ENCODE assay signal across 27 cellular contexts in genomic region chrX:149516604-149517003, GRCh38. TPM values are rescaled to one million over a fixed set of nuclear protein-coding genes. Genes with fewer than 3 reads are reported as not detected.
DNase-seq lines count a peak whose midpoint lies in the region; ATAC-seq and TF ChIP-seq lines count a peak whose summit lies in the region.
"Had no signal": no experiment of that assay in that cellular context is flagged by ENCODE, and none has a peak within 500 bp of the region (broad histone marks: within the 10 kb centered on the region; RNA-seq: fewer than 3 reads in every experiment).

No MANE protein-coding gene starts in this region.

- no peaks in the 10 kb centered on the region for H3K9me2 ChIP-seq in hepatocyte (replicated peaks; ENCODE audit: insufficient read depth)

- H3K4me1 Mint-ChIP-seq in natural killer cell, result peaks cover 64 to 74% of the 10 kb centered on the region in 2 donors
- H3K4me1 Mint-ChIP-seq in natural killer cell treated with Interleukin-12 subunit alpha and Interleukin-12 subunit beta and Interleukin-15 and Interleukin-18, amount 100 ng/mL, for 72 hours (ENCODE audit: low read depth in 2 of 2), result peaks cover 47 to 76% of the 10 kb centered on the region in 2 donors
- H3K4me1 Mint-ChIP-seq in activated CD8-positive, alpha-beta T cell treated with anti-CD3 and anti-CD28 coated beads, Interleukin-2, amount 10 ng/mL, durations not matched to agents 7 days and 5 days (ENCODE audit: low read depth), result peaks cover 79% of the 10 kb centered on the region
- peaks cover 36 to 60% of the 10 kb centered on the region in 2 donors for H3K4me1 Mint-ChIP-seq in effector memory CD8-positive, alpha-beta T cell (ENCODE audit: low read depth in 2 of 2)
- peaks cover 19% of the 10 kb centered on the region for H3K4me1 Mint-ChIP-seq in endodermal cell

- no peaks in the 10 kb centered on the region for H3K9me3 ChIP-seq in endodermal cell (ENCODE audit: control insufficient read depth, low read length)
- peaks cover 7% of the 10 kb centered on the region for H3K9me3 ChIP-seq in hepatocyte (ENCODE audit: low read depth)

- 87% methylated on average over 2 of the region's 2 CpGs; no CpG with 5 or more reads in 1 of the 2 experiments for WGBS in endodermal cell (ENCODE audit: insufficient coverage in 1 of 2, insufficient read length in 1 of 2), 2 experiments
- 68% methylated on average over 2 of the region's 2 CpGs for WGBS in hepatocyte (ENCODE audit: low lambda C conversion rate, missing lambda C conversion rate)

- in situ Hi-C loops in G401 (cut with HindIII; ENCODE audit: low sequenced_read_pairs), result no loop called here

- no peak for ATAC-seq in natural killer cell
- no peak for ATAC-seq in natural killer cell treated with Interleukin-12 subunit alpha and Interleukin-12 subunit beta and Interleukin-15 and Interleukin-18, amount 100 ng/mL, for 72 hours
- no peak for ATAC-seq in activated CD8-positive, alpha-beta T cell treated with anti-CD3 and anti-CD28 coated beads, Interleukin-2, amount 10 ng/mL, durations not matched to agents 7 days and 5 days
- no peak for ATAC-seq in effector memory CD8-positive, alpha-beta T cell (replicated peaks)
- ATAC-seq: HepG2, Panc1 had no signal

- H2AFZ ChIP-seq in hepatocyte, result no peak overlapping the region
- H2AFZ ChIP-seq: GM23248 had no signal

- H3K9me3 Mint-ChIP-seq in natural killer cell, result no peaks in the 10 kb centered on the region
- no peaks in the 10 kb centered on the region for H3K9me3 Mint-ChIP-seq in natural killer cell treated with Interleukin-12 subunit alpha and Interleukin-12 subunit beta and Interleukin-15 and Interleukin-18, amount 100 ng/mL, for 72 hours
- peaks cover 4% of the 10 kb centered on the region for H3K9me3 Mint-ChIP-seq in activated CD8-positive, alpha-beta T cell treated with anti-CD3 and anti-CD28 coated beads, Interleukin-2, amount 10 ng/mL, durations not matched to agents 7 days and 5 days (ENCODE audit: insufficient read depth)
- H3K9me3 Mint-ChIP-seq in effector memory CD8-positive, alpha-beta T cell, result no peaks in the 10 kb centered on the region
- H3K9me3 Mint-ChIP-seq in endodermal cell, result peaks cover 70% of the 10 kb centered on the region
- H3K9me3 Mint-ChIP-seq: CD4-positive, alpha-beta memory T cell had no signal

- CTCF ChIA-PET in activated CD8-positive, alpha-beta T cell treated with anti-CD3 and anti-CD28 coated beads, Interleukin-2, amount 10 ng/mL, durations not matched to agents 7 days and 5 days (lab: Charles Lee), result interaction anchor here (0.9 kb wide), 1 partner anchor 10 kb away, joined by 4 read pairs; no protein-coding TSS in a partner anchor

- H3K27me3 ChIP-seq in endodermal cell (ENCODE audit: control insufficient read depth, insufficient read depth, low read length, poor library complexity, severe bottlenecking) (no peaks in the 10 kb centered on the region), hepatocyte (no peaks in the 10 kb centered on the region)

- no peaks in the 10 kb centered on the region for H3K36me3 ChIP-seq in endodermal cell (ENCODE audit: control insufficient read depth, insufficient read depth, low read length)
- no peaks in the 10 kb centered on the region for H3K36me3 ChIP-seq in hepatocyte (replicated peaks; ENCODE audit: insufficient read depth, low read depth)

- H3K4me3 Mint-ChIP-seq in natural killer cell, result no peak overlapping the region
- no peak overlapping the region for H3K4me3 Mint-ChIP-seq in natural killer cell treated with Interleukin-12 subunit alpha and Interleukin-12 subunit beta and Interleukin-15 and Interleukin-18, amount 100 ng/mL, for 72 hours
- H3K4me3 Mint-ChIP-seq in activated CD8-positive, alpha-beta T cell treated with anti-CD3 and anti-CD28 coated beads, Interleukin-2, amount 10 ng/mL, durations not matched to agents 7 days and 5 days, result no peak overlapping the region
- no peak overlapping the region for H3K4me3 Mint-ChIP-seq in effector memory CD8-positive, alpha-beta T cell
- H3K4me3 Mint-ChIP-seq in endodermal cell, result no peak overlapping the region
- H3K4me3 Mint-ChIP-seq: CD4-positive, alpha-beta memory T cell; H9 had no signal

- H3K4me2 ChIP-seq in hepatocyte, result no peak overlapping the region

- no peaks in the 10 kb centered on the region for H4K20me1 ChIP-seq in hepatocyte (ENCODE audit: insufficient read depth, poor library complexity, severe bottlenecking)

- no peaks in the 10 kb centered on the region for H3K79me2 ChIP-seq in hepatocyte

- H3K27ac Mint-ChIP-seq in natural killer cell (peak overlapping the region; percentile 85 to 88), endodermal cell (no peak overlapping the region)
- no peak overlapping the region for H3K27ac Mint-ChIP-seq in natural killer cell treated with Interleukin-12 subunit alpha and Interleukin-12 subunit beta and Interleukin-15 and Interleukin-18, amount 100 ng/mL, for 72 hours
- peak overlapping the region; percentile 13 for H3K27ac Mint-ChIP-seq in activated CD8-positive, alpha-beta T cell treated with anti-CD3 and anti-CD28 coated beads, Interleukin-2, amount 10 ng/mL, durations not matched to agents 7 days and 5 days
- peak overlapping the region; percentile 77 to 80 for H3K27ac Mint-ChIP-seq in effector memory CD8-positive, alpha-beta T cell
- H3K27ac Mint-ChIP-seq: H9 had no signal

- POLR2A ChIA-PET in activated CD8-positive, alpha-beta T cell treated with anti-CD3 and anti-CD28 coated beads, Interleukin-2, amount 10 ng/mL, durations not matched to agents 7 days and 5 days (lab: Charles Lee), result no interaction called here

- H3K4me1 ChIP-seq in endodermal cell (ENCODE audit: control insufficient read depth, insufficient read depth, low read length) (no peaks in the 10 kb centered on the region), hepatocyte (ENCODE audit: insufficient read depth) (no peaks in the 10 kb centered on the region)

- DNase-seq in natural killer cell, result no peak
- DNase-seq in natural killer cell treated with Interleukin-12 subunit alpha and Interleukin-12 subunit beta and Interleukin-15 and Interleukin-18, amount 100 ng/mL, for 72 hours (ENCODE audit: low spot score), result no peak
- DNase-seq in activated CD8-positive, alpha-beta T cell treated with anti-CD3 and anti-CD28 coated beads, Interleukin-2, amount 10 ng/mL, durations not matched to agents 7 days and 5 days, result no peak
- no peak for DNase-seq in effector memory CD8-positive, alpha-beta T cell
- no peak for DNase-seq in endodermal cell
- DNase-seq in hepatocyte (ENCODE audit: low spot score), result no peak
- DNase-seq in G401 (ENCODE audit: low spot score), result no peak
- DNase-seq: C1 segment of cervical spinal cord; CD4-positive, alpha-beta memory T cell; COR-L47; DMS53; GM23248; H9; NCI-H1105; NCI-H1436 treated with DMSO at 0.1 percent for 48 hours; NCI-H1930; NCI-H446 treated with DMSO at 0.1 percent for 48 hours; NCI-H526 treated with DMSO at 0.1 percent for 48 hours; SHP77 had no signal

- H3K27ac ChIP-seq in endodermal cell (ENCODE audit: low read depth, low read length) (no peak overlapping the region), hepatocyte (no peak overlapping the region)
- H3K27ac ChIP-seq: GM23248, RWPE1 had no signal

- H3K9ac ChIP-seq in endodermal cell (ENCODE audit: extremely low read depth, low read length, poor library complexity, severe bottlenecking), result no peak overlapping the region
- H3K9ac ChIP-seq: GM23248 had no signal

- H3K4me3 ChIP-seq in endodermal cell (ENCODE audit: low read length) (no peak overlapping the region), hepatocyte (no peak overlapping the region)
- H3K4me3 ChIP-seq: GM23248 had no signal

- no peaks in the 10 kb centered on the region for H3K36me3 Mint-ChIP-seq in natural killer cell
- no peaks in the 10 kb centered on the region for H3K36me3 Mint-ChIP-seq in natural killer cell treated with Interleukin-12 subunit alpha and Interleukin-12 subunit beta and Interleukin-15 and Interleukin-18, amount 100 ng/mL, for 72 hours
- H3K36me3 Mint-ChIP-seq in activated CD8-positive, alpha-beta T cell treated with anti-CD3 and anti-CD28 coated beads, Interleukin-2, amount 10 ng/mL, durations not matched to agents 7 days and 5 days (ENCODE audit: low read depth), result peaks cover 10% of the 10 kb centered on the region
- peaks cover 15% of the 10 kb centered on the region for H3K36me3 Mint-ChIP-seq in effector memory CD8-positive, alpha-beta T cell (ENCODE audit: insufficient read depth)
- H3K36me3 Mint-ChIP-seq in endodermal cell (ENCODE audit: low read depth), result peaks cover 1% of the 10 kb centered on the region
- H3K36me3 Mint-ChIP-seq: CD4-positive, alpha-beta memory T cell had no signal

- TF ChIP-seq CTCF in natural killer cell (IDR thresholded peaks at IDR 0.05) (no peak), endodermal cell (conservative IDR thresholded peaks at IDR 0.05) (no peak), hepatocyte (IDR thresholded peaks at IDR 0.05; ENCODE audit: poor library complexity) (no peak)

- H3K27me3 Mint-ChIP-seq in natural killer cell (ENCODE audit: low read depth in 2 of 2), result no peaks in the 10 kb centered on the region
- H3K27me3 Mint-ChIP-seq in natural killer cell treated with Interleukin-12 subunit alpha and Interleukin-12 subunit beta and Interleukin-15 and Interleukin-18, amount 100 ng/mL, for 72 hours, result peaks cover 0 to 3% of the 10 kb centered on the region in 2 donors
- H3K27me3 Mint-ChIP-seq in activated CD8-positive, alpha-beta T cell treated with anti-CD3 and anti-CD28 coated beads, Interleukin-2, amount 10 ng/mL, durations not matched to agents 7 days and 5 days (ENCODE audit: low read depth), result no peaks in the 10 kb centered on the region
- no peaks in the 10 kb centered on the region for H3K27me3 Mint-ChIP-seq in effector memory CD8-positive, alpha-beta T cell
- H3K27me3 Mint-ChIP-seq in endodermal cell (ENCODE audit: insufficient read depth), result no peaks in the 10 kb centered on the region
- H3K27me3 Mint-ChIP-seq: CD4-positive, alpha-beta memory T cell had no signal

- intact Hi-C loops in natural killer cell (cut with micrococcal nuclease), result loop anchor here (10.0 kb wide), 1 partner anchor 1602 kb away; the partner anchor contains the start of gene FMR1

RNA-seq across cellular contexts. Expression of gene IDS, which starts 11.5 kb away (rescaled TPM):
- total RNA-seq in natural killer cell (100 to 1,000 TPM; 286 to 344 (median 317) TPM), endodermal cell (10 to 100 TPM; 28.2 to 43.9 TPM), hepatocyte (25.4 and 30.6 TPM in 2 replicates)
- 100 to 1,000 TPM in 1 of 2 donors, 10 to 100 TPM in 1; 96.0 to 129 TPM for total RNA-seq in natural killer cell treated with Interleukin-12 subunit alpha and Interleukin-12 subunit beta and Interleukin-15 and Interleukin-18, amount 100 ng/mL, for 72 hours
- total RNA-seq in activated CD8-positive, alpha-beta T cell treated with anti-CD3 and anti-CD28 coated beads, Interleukin-2, amount 10 ng/mL, durations not matched to agents 7 days and 5 days, result 10 to 100 TPM; 47.2 to 50.8 TPM
- polyA plus RNA-seq in endodermal cell (2013, experiment 1 of 2), result 53.7 TPM
- polyA plus RNA-seq in endodermal cell (2013, experiment 2 of 2), result 60.1 TPM
- polyA plus RNA-seq in hepatocyte, result 33.7 and 42.7 TPM in 2 replicates
- 10.8 and 12.1 TPM in 2 replicates for total RNA-seq in G401 (2014; rRNA removed; shearing (Covaris generic))

RNA-seq across cellular contexts. Expression of gene EOLA1, which starts 24.2 kb away (rescaled TPM):
- total RNA-seq in natural killer cell (10 to 100 TPM; 26.4 to 37.6 (median 36.7) TPM), endodermal cell (10 to 100 TPM; 11.9 to 18.0 TPM), hepatocyte (13.4 and 19.6 TPM in 2 replicates)
- total RNA-seq in natural killer cell treated with Interleukin-12 subunit alpha and Interleukin-12 subunit beta and Interleukin-15 and Interleukin-18, amount 100 ng/mL, for 72 hours, result 10 to 100 TPM; 32.1 to 35.0 TPM
- 10 to 100 TPM; 45.2 to 46.5 TPM for total RNA-seq in activated CD8-positive, alpha-beta T cell treated with anti-CD3 and anti-CD28 coated beads, Interleukin-2, amount 10 ng/mL, durations not matched to agents 7 days and 5 days
- polyA plus RNA-seq in endodermal cell (2013, experiment 1 of 2), result 12.6 TPM
- polyA plus RNA-seq in endodermal cell (2013, experiment 2 of 2), result 13.2 TPM
- polyA plus RNA-seq in hepatocyte, result 9.1 and 14.6 TPM in 2 replicates
- total RNA-seq in G401 (2014; rRNA removed; shearing (Covaris generic)), result 7.8 and 11.4 TPM in 2 replicates

RNA-seq across cellular contexts. Expression of gene HSFX3, which starts 33.1 kb away (rescaled TPM):
- total RNA-seq in natural killer cell (not detected), endodermal cell (not detected), hepatocyte (not detected in 2 replicates)
- not detected for total RNA-seq in natural killer cell treated with Interleukin-12 subunit alpha and Interleukin-12 subunit beta and Interleukin-15 and Interleukin-18, amount 100 ng/mL, for 72 hours
- not detected for total RNA-seq in activated CD8-positive, alpha-beta T cell treated with anti-CD3 and anti-CD28 coated beads, Interleukin-2, amount 10 ng/mL, durations not matched to agents 7 days and 5 days
- not detected for polyA plus RNA-seq in endodermal cell (2013, experiment 1 of 2)
- polyA plus RNA-seq in endodermal cell (2013, experiment 2 of 2), result not detected
- polyA plus RNA-seq in hepatocyte, result not detected in 2 replicates
- total RNA-seq in G401 (2014; rRNA removed; shearing (Covaris generic)), result not detected in 2 replicates
- total RNA-seq: A673; CD4-positive, alpha-beta memory T cell; Daoy; GM23248; H9; HepG2; HT1080; M059J; SK-MEL-5 had no signal
- polyA plus RNA-seq: CD4-positive, alpha-beta memory T cell; GM23248; HepG2 had no signal

Comparison
In these comparisons a context has a peak if more than half of its experiments do, and no peak if none do; other contexts are left out.
1. H3K27ac Mint-ChIP-seq: peak in natural killer cell (2 of 2), activated CD8-positive, alpha-beta T cell treated with anti-CD3 and anti-CD28 coated beads, Interleukin-2, amount 10 ng/mL, durations not matched to agents 7 days and 5 days (single experiment) and effector memory CD8-positive, alpha-beta T cell (2 of 2); none in natural killer cell treated with Interleukin-12 subunit alpha and Interleukin-12 subunit beta and Interleukin-15 and Interleukin-18, amount 100 ng/mL, for 72 hours (0 of 2) and endodermal cell (single experiment).